In the genomic region with DNA sequence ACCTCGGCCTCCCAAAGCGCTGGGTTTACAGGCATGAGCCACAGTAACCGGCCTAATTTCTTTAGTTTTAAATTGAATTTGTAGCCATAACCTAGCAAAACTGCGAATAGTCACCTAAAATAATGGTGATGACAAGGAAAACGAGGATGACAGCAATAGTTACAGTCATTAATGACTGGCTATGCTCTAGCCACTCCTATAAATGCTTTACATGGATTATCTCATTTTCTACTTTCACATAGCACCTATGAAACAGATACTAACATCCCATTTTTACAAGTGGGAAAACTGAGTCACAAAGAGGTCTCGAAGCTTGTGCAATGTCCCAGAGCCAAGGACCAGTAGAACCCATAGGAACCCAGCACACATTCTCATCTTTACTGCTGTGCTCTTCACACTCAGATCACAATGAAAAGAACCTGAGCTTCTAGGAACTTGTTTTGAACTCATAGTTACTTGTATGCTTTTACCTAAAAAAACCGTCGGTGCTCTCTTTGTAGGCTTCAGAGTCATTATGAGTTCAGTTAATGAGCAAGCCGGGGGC, we compare ENCODE assay signal across 18 cellular contexts. TPM values are rescaled to one million over a fixed set of nuclear protein-coding genes. Genes with fewer than 3 reads are reported as not detected.
A peak's percentile ranks its signal among the peaks of the same experiment; 100 is the strongest.
DNase-seq lines count a peak whose midpoint lies in the region; ATAC-seq and TF ChIP-seq lines count a peak whose summit lies in the region.
"Had no signal": no experiment of that assay in that cellular context is flagged by ENCODE, and none has a peak within 500 bp of the region (broad histone marks: within the 10 kb centered on the region; RNA-seq: fewer than 3 reads in every experiment).

No MANE protein-coding gene starts in this region.

- peak; percentile 69 to 83 for ATAC-seq in activated naive CD4-positive, alpha-beta T cell treated with anti-CD3 and anti-CD28 coated beads, Interleukin-2, amount 50 U/mL, for 72 hours
- no peak for ATAC-seq in Panc1
- peak; percentile 50 for ATAC-seq in stimulated activated effector memory CD8-positive, alpha-beta T cell treated with anti-CD3 and anti-CD28 coated beads, Interleukin-12 subunit alpha, Interleukin-12 subunit beta, amount 100 ng/mL, for 72 hours
- ATAC-seq: CD8-positive, alpha-beta T cell; HepG2 had no signal

- peaks cover 12% of the 10 kb centered on the region for H3K4me1 Mint-ChIP-seq in activated CD4-positive, alpha-beta memory T cell treated with anti-CD3 and anti-CD28 coated beads for 36 hours (ENCODE audit: low read depth)
- H3K4me1 Mint-ChIP-seq in activated CD4-positive, alpha-beta memory T cell treated with anti-CD3 and anti-CD28 coated beads, Interleukin-2, amount 10 ng/mL, durations not matched to agents 7 days and 5 days, result peaks cover 9% of the 10 kb centered on the region
- peaks cover 9% of the 10 kb centered on the region for H3K4me1 Mint-ChIP-seq in activated naive CD4-positive, alpha-beta T cell treated with anti-CD3 and anti-CD28 coated beads, Interleukin-2, amount 10 ng/mL, durations not matched to agents 7 days and 5 days
- H3K4me1 Mint-ChIP-seq in stimulated activated effector memory CD8-positive, alpha-beta T cell treated with anti-CD3 and anti-CD28 coated beads, Interleukin-12 subunit alpha, Interleukin-12 subunit beta, amount 100 ng/mL, for 72 hours, result peaks cover 6% of the 10 kb centered on the region
- H3K4me1 Mint-ChIP-seq: B cell, H9 had no signal

- no peak overlapping the region for H3K27ac ChIP-seq in Panc1 (ENCODE audit: low read length)
- H3K27ac ChIP-seq: BLaER1 treated with 17β-estradiol and CSF1 and Interleukin-3, amounts not matched to agents 10 nM and 100 nM had no signal

- H3K4me3 ChIP-seq in Panc1 (ENCODE audit: low read depth in 2 of 2, low read length in 2 of 2), result no peak overlapping the region
- H3K4me3 ChIP-seq: BLaER1 treated with 17β-estradiol and CSF1 and Interleukin-3, amounts not matched to agents 10 nM and 100 nM had no signal

- no peaks in the 10 kb centered on the region for H3K27me3 ChIP-seq in Panc1 (ENCODE audit: control insufficient read depth, insufficient read depth, low read length)
- H3K27me3 ChIP-seq: BLaER1 treated with 17β-estradiol and CSF1 and Interleukin-3, amounts not matched to agents 10 nM and 100 nM had no signal

- CTCF ChIA-PET in activated CD4-positive, alpha-beta memory T cell treated with anti-CD3 and anti-CD28 coated beads for 36 hours (lab: Charles Lee), result interaction anchor here (0.5 to 0.6 kb wide), 2 partner anchors 11 to 149 kb away, joined by 3 read pairs; no protein-coding TSS in a partner anchor
- CTCF ChIA-PET in activated CD4-positive, alpha-beta memory T cell treated with anti-CD3 and anti-CD28 coated beads, Interleukin-2, amount 10 ng/mL, durations not matched to agents 7 days and 5 days (lab: Charles Lee), result no interaction called here
- CTCF ChIA-PET in activated naive CD4-positive, alpha-beta T cell treated with anti-CD3 and anti-CD28 coated beads, Interleukin-2, amount 10 ng/mL, durations not matched to agents 7 days and 5 days (lab: Charles Lee), result no interaction called here
- CTCF ChIA-PET in Panc1 (lab: Charles Lee), result no interaction called here

- no peaks in the 10 kb centered on the region for H3K9me3 ChIP-seq in Panc1 (ENCODE audit: control insufficient read depth, insufficient read depth, low read depth, low read length)
- H3K9me3 ChIP-seq: BLaER1 treated with 17β-estradiol and CSF1 and Interleukin-3, amounts not matched to agents 10 nM and 100 nM had no signal

- no peak for TF ChIP-seq CTCF in Panc1 (IDR thresholded peaks at IDR 0.05)

- H3K4me3 Mint-ChIP-seq in activated CD4-positive, alpha-beta memory T cell treated with anti-CD3 and anti-CD28 coated beads for 36 hours, result no peak overlapping the region
- no peak overlapping the region for H3K4me3 Mint-ChIP-seq in activated CD4-positive, alpha-beta memory T cell treated with anti-CD3 and anti-CD28 coated beads, Interleukin-2, amount 10 ng/mL, durations not matched to agents 7 days and 5 days
- no peak overlapping the region for H3K4me3 Mint-ChIP-seq in activated naive CD4-positive, alpha-beta T cell treated with anti-CD3 and anti-CD28 coated beads, Interleukin-2, amount 10 ng/mL, durations not matched to agents 7 days and 5 days
- no peak overlapping the region for H3K4me3 Mint-ChIP-seq in stimulated activated effector memory CD8-positive, alpha-beta T cell treated with anti-CD3 and anti-CD28 coated beads, Interleukin-12 subunit alpha, Interleukin-12 subunit beta, amount 100 ng/mL, for 72 hours
- H3K4me3 Mint-ChIP-seq: B cell; CD8-positive, alpha-beta T cell; H9 had no signal

- H3K27me3 Mint-ChIP-seq in activated CD4-positive, alpha-beta memory T cell treated with anti-CD3 and anti-CD28 coated beads for 36 hours, result no peaks in the 10 kb centered on the region
- no peaks in the 10 kb centered on the region for H3K27me3 Mint-ChIP-seq in activated CD4-positive, alpha-beta memory T cell treated with anti-CD3 and anti-CD28 coated beads, Interleukin-2, amount 10 ng/mL, durations not matched to agents 7 days and 5 days
- H3K27me3 Mint-ChIP-seq in activated naive CD4-positive, alpha-beta T cell treated with anti-CD3 and anti-CD28 coated beads, Interleukin-2, amount 10 ng/mL, durations not matched to agents 7 days and 5 days, result no peaks in the 10 kb centered on the region
- H3K27me3 Mint-ChIP-seq: B cell had no signal

- intact Hi-C loops in activated CD4-positive, alpha-beta memory T cell treated with anti-CD3 and anti-CD28 coated beads for 36 hours (cut with micrococcal nuclease), result no loop called here
- intact Hi-C loops in Panc1 (cut with micrococcal nuclease; ENCODE audit: unreplicated experiment), result no loop called here

- BruUV-seq in Panc1 (replicated peaks; lab: Mats Ljungman, UMichigan), result TSS peak; percentile 25

- in situ Hi-C loops in Panc1 (cut with HindIII; ENCODE audit: low pct_unique_long_range_greater_than_20kb, low sequenced_read_pairs), result no loop called here

- POLR2A ChIA-PET in activated CD4-positive, alpha-beta memory T cell treated with anti-CD3 and anti-CD28 coated beads for 36 hours (lab: Charles Lee), result interaction anchor here (0.6 kb wide), 1 partner anchor 547 kb away, joined by 3 read pairs; no protein-coding TSS in a partner anchor
- POLR2A ChIA-PET in activated CD4-positive, alpha-beta memory T cell treated with anti-CD3 and anti-CD28 coated beads, Interleukin-2, amount 10 ng/mL, durations not matched to agents 7 days and 5 days (lab: Charles Lee), result interaction anchor here (0.8 kb wide), 1 partner anchor 131 kb away, joined by 3 read pairs; no protein-coding TSS in a partner anchor
- POLR2A ChIA-PET in Panc1 (lab: Charles Lee), result no interaction called here

- peaks cover 2% of the 10 kb centered on the region; the same call in 1 of the 2 replicates for H3K36me3 ChIP-seq in Panc1 (ENCODE audit: control insufficient read depth, insufficient read depth, low read length)

- DNase-seq in activated CD4-positive, alpha-beta memory T cell treated with anti-CD3 and anti-CD28 coated beads for 36 hours, result peak; percentile 20
- no peak for DNase-seq in activated CD4-positive, alpha-beta memory T cell treated with anti-CD3 and anti-CD28 coated beads, Interleukin-2, amount 10 ng/mL, durations not matched to agents 7 days and 5 days
- no peak for DNase-seq in activated naive CD4-positive, alpha-beta T cell treated with anti-CD3 and anti-CD28 coated beads, Interleukin-2, amount 50 U/mL, for 72 hours (ENCODE audit: low spot score in 2 of 2)
- no peak for DNase-seq in activated naive CD4-positive, alpha-beta T cell treated with anti-CD3 and anti-CD28 coated beads, Interleukin-2, amount 10 ng/mL, durations not matched to agents 7 days and 5 days
- DNase-seq in Panc1 (ENCODE audit: low read depth, low spot score) (no peak), T1000 (lab: John Stamatoyannopoulos, UW) (no peak)
- DNase-seq in stimulated activated effector memory CD8-positive, alpha-beta T cell treated with anti-CD3 and anti-CD28 coated beads, Interleukin-12 subunit alpha, Interleukin-12 subunit beta, amount 100 ng/mL, for 72 hours (ENCODE audit: low spot score in 2 of 2), result no peak
- DNase-seq: 8988T; CD8-positive, alpha-beta T cell; COR-L47; DMS 273 treated with DMSO at 0.1 percent for 48 hours; DMS53; DND-41; EL; H9 had no signal

- H3K36me3 Mint-ChIP-seq in activated CD4-positive, alpha-beta memory T cell treated with anti-CD3 and anti-CD28 coated beads for 36 hours, result peaks cover 34% of the 10 kb centered on the region
- H3K36me3 Mint-ChIP-seq in activated CD4-positive, alpha-beta memory T cell treated with anti-CD3 and anti-CD28 coated beads, Interleukin-2, amount 10 ng/mL, durations not matched to agents 7 days and 5 days (ENCODE audit: low read depth), result peaks cover 65% of the 10 kb centered on the region
- H3K36me3 Mint-ChIP-seq in activated naive CD4-positive, alpha-beta T cell treated with anti-CD3 and anti-CD28 coated beads, Interleukin-2, amount 50 U/mL, for 72 hours, result peaks cover 4 to 14% of the 10 kb centered on the region in 2 donors
- H3K36me3 Mint-ChIP-seq in activated naive CD4-positive, alpha-beta T cell treated with anti-CD3 and anti-CD28 coated beads, Interleukin-2, amount 10 ng/mL, durations not matched to agents 7 days and 5 days, result peaks cover 67% of the 10 kb centered on the region
- H3K36me3 Mint-ChIP-seq in stimulated activated effector memory CD8-positive, alpha-beta T cell treated with anti-CD3 and anti-CD28 coated beads, Interleukin-12 subunit alpha, Interleukin-12 subunit beta, amount 100 ng/mL, for 72 hours, result peaks cover 95% of the 10 kb centered on the region

- no peaks in the 10 kb centered on the region for H3K4me1 ChIP-seq in Panc1 (ENCODE audit: control insufficient read depth, insufficient read depth, low read length)
- H3K4me1 ChIP-seq: BLaER1 treated with 17β-estradiol and CSF1 and Interleukin-3, amounts not matched to agents 10 nM and 100 nM had no signal

- no peaks in the 10 kb centered on the region for H3K9me3 Mint-ChIP-seq in activated CD4-positive, alpha-beta memory T cell treated with anti-CD3 and anti-CD28 coated beads for 36 hours
- no peaks in the 10 kb centered on the region for H3K9me3 Mint-ChIP-seq in activated CD4-positive, alpha-beta memory T cell treated with anti-CD3 and anti-CD28 coated beads, Interleukin-2, amount 10 ng/mL, durations not matched to agents 7 days and 5 days
- H3K9me3 Mint-ChIP-seq in activated naive CD4-positive, alpha-beta T cell treated with anti-CD3 and anti-CD28 coated beads, Interleukin-2, amount 50 U/mL, for 72 hours, result no peaks in the 10 kb centered on the region
- H3K9me3 Mint-ChIP-seq in activated naive CD4-positive, alpha-beta T cell treated with anti-CD3 and anti-CD28 coated beads, Interleukin-2, amount 10 ng/mL, durations not matched to agents 7 days and 5 days, result no peaks in the 10 kb centered on the region
- no peaks in the 10 kb centered on the region for H3K9me3 Mint-ChIP-seq in stimulated activated effector memory CD8-positive, alpha-beta T cell treated with anti-CD3 and anti-CD28 coated beads, Interleukin-12 subunit alpha, Interleukin-12 subunit beta, amount 100 ng/mL, for 72 hours
- H3K9me3 Mint-ChIP-seq: CD8-positive, alpha-beta T cell; H9 had no signal

- no peak overlapping the region for H3K27ac Mint-ChIP-seq in activated CD4-positive, alpha-beta memory T cell treated with anti-CD3 and anti-CD28 coated beads for 36 hours
- H3K27ac Mint-ChIP-seq in activated CD4-positive, alpha-beta memory T cell treated with anti-CD3 and anti-CD28 coated beads, Interleukin-2, amount 10 ng/mL, durations not matched to agents 7 days and 5 days, result no peak overlapping the region
- H3K27ac Mint-ChIP-seq in activated naive CD4-positive, alpha-beta T cell treated with anti-CD3 and anti-CD28 coated beads, Interleukin-2, amount 50 U/mL, for 72 hours, result no peak overlapping the region
- no peak overlapping the region for H3K27ac Mint-ChIP-seq in activated naive CD4-positive, alpha-beta T cell treated with anti-CD3 and anti-CD28 coated beads, Interleukin-2, amount 10 ng/mL, durations not matched to agents 7 days and 5 days
- no peak overlapping the region for H3K27ac Mint-ChIP-seq in stimulated activated effector memory CD8-positive, alpha-beta T cell treated with anti-CD3 and anti-CD28 coated beads, Interleukin-12 subunit alpha, Interleukin-12 subunit beta, amount 100 ng/mL, for 72 hours
- H3K27ac Mint-ChIP-seq: B cell; CD8-positive, alpha-beta T cell had no signal

RNA-seq across cellular contexts. Expression of gene FBXL22, which starts 39.4 kb away (rescaled TPM):
- under 1 TPM; 0.48 to 0.74 TPM for total RNA-seq in activated CD4-positive, alpha-beta memory T cell treated with anti-CD3 and anti-CD28 coated beads for 36 hours
- total RNA-seq in activated CD4-positive, alpha-beta memory T cell treated with anti-CD3 and anti-CD28 coated beads, Interleukin-2, amount 10 ng/mL, durations not matched to agents 7 days and 5 days, result 1 to 10 TPM in 1 of 2 experiments, under 1 TPM in 1; 0.28 to 1.0 TPM
- under 1 TPM; 0.30 to 0.80 TPM for total RNA-seq in activated naive CD4-positive, alpha-beta T cell treated with anti-CD3 and anti-CD28 coated beads, Interleukin-2, amount 50 U/mL, for 72 hours
- total RNA-seq in Panc1 (2021; ENCODE audit: unreplicated experiment), result 0.54 TPM
- polyA plus RNA-seq in Panc1 (2012; ENCODE audit: insufficient read length), result 0.73 TPM
